In the genomic region with DNA sequence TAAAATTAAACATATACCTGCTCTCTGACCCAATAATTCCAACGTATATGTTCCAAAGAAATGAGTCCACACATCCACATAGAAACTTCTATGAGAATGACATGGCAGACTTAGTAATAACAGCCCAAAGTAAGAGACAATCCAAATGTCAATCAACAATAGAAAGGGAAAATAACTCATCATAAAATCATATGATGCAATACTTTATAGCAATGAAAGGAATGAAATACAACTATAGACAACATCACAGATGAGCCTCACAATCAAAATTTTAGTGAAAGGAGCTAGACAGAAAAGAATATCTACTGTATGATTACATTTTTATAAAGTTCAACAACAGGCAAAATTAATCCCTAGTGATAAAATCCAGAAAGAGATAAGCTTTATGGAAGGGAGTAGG, we compare ENCODE assay signal across 7 cellular contexts. TPM values are rescaled to one million over a fixed set of nuclear protein-coding genes. Genes with fewer than 3 reads are reported as not detected.
"Had no signal": no experiment of that assay in that cellular context is flagged by ENCODE, and none has a peak within 500 bp of the region (broad histone marks: within the 10 kb centered on the region; RNA-seq: fewer than 3 reads in every experiment).

No MANE protein-coding gene starts in this region.

- H3K36me3 ChIP-seq: HAP-1 had no signal

- DNase-seq: GM23248, GOT3, H7, KG1 had no signal

- H3K27ac ChIP-seq: GM23248 had no signal

- H3K9ac ChIP-seq: GM23248 had no signal

- H3K9me3 ChIP-seq: HAP-1 had no signal

- ATAC-seq: HCT116 had no signal

- H3K4me3 ChIP-seq: GM23248, HAP-1 had no signal

- H3K4me1 ChIP-seq: HAP-1 had no signal

- H2AFZ ChIP-seq: GM23248 had no signal

RNA-seq across cellular contexts. Expression of a gene that starts 23.6 kb away (rescaled TPM):
- total RNA-seq: GM23248, HT1080 had no signal
- polyA plus RNA-seq: GM23248 had no signal
